Comparison of ENCODE assay signal across 8 cellular contexts in the genomic region with DNA sequence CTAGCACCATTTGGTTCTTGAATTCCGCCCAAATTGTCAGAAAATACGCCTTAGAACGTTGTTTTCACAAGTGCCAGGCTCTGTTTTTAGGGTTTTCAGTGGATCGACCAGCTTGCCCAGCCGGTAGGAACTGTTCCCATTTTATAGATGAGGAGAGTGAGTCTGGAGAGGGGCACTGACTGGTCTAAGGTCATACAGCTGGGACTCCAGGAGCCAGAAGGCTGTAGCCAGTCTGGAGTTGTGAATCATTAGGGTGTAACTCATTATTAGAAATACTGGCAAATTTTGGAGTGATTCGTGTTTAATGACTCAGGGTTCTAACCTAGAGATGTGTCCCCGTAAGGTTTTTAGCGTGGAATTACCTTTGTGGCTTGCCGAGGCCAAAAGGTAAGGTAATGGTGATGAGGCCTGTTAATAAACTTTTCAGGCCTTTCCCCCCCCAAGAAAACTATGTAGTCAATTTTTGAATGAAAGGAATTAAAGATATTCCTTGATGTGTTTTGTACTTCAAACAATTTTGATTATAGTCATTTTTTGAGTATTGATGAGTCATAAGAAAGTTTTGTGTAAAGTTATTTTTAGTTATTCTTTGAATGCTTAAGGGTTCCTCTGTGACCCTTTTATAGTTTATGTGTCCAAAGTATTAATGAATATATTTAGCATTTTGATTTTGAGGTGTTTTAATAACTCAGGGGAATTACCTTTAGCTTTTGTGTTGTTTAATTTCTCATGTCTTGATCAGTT. TPM values are rescaled to one million over a fixed set of nuclear protein-coding genes. Genes with fewer than 3 reads are reported as not detected.
DNase-seq lines count a peak whose midpoint lies in the region; ATAC-seq and TF ChIP-seq lines count a peak whose summit lies in the region.

No MANE protein-coding gene starts in this region.

- intact Hi-C loops in CD4-positive, alpha-beta T cell (cut with DNase I, micrococcal nuclease): loop anchor here (2.0 to 10.0 kb wide), 7 partner anchors 44 to 1946 kb away; a partner anchor contains a TSS
- intact Hi-C loops in aorta (cut with DNase I): loop anchor here (5.0 kb wide), 3 partner anchors 146 to 296 kb away; a partner anchor contains a TSS

- H3K9me3 ChIP-seq in CD4-positive, alpha-beta T cell (ENCODE audit: control insufficient read depth, low read length): no peaks in the 10 kb centered on the region
- H3K9me3 ChIP-seq in lung (ENCODE audit: control insufficient read depth in 2 of 2, insufficient read depth in 1 of 2, low read length in 1 of 2) (no peaks in the 10 kb centered on the region), aorta (ENCODE audit: control insufficient read depth, low read length) (no peaks in the 10 kb centered on the region)

- H3K36me3 Mint-ChIP-seq in CD4-positive, alpha-beta T cell (ENCODE audit: low read depth): peaks cover 28% of the 10 kb centered on the region

- no peak for ATAC-seq in CD4-positive, alpha-beta T cell (ENCODE audit: poor library complexity)
- ATAC-seq in lung (ENCODE audit: insufficient read depth, low FRiP score): no peak
- ATAC-seq in aorta (ENCODE audit: low FRiP score): no peak

- no peak for TF ChIP-seq CTCF in CD4-positive, alpha-beta T cell (IDR thresholded peaks at IDR 0.05)
- TF ChIP-seq CTCF in astrocyte of the spinal cord (IDR thresholded peaks at IDR 0.05; ENCODE audit: low read depth, low read length): no peak
- no peak for TF ChIP-seq CTCF in lung (IDR thresholded peaks at IDR 0.05; ENCODE audit: control extremely low read depth, extremely low read depth)
- no peak for TF ChIP-seq CTCF in GM13976 (IDR thresholded peaks at IDR 0.05; ENCODE audit: borderline replicate concordance, control extremely low read depth, extremely low read depth, insufficient read depth, missing control alignments)

- POLR2A ChIA-PET in CD4-positive, alpha-beta T cell (lab: Charles Lee): interaction anchor here (1.2 to 4.7 kb wide), 6 partner anchors 12 to 101 kb away, joined by 3 to 32 read pairs (median 5); a partner anchor contains a TSS

- in situ Hi-C loops in KBM-7 (cut with MboI; ENCODE audit: low pct_unique_long_range_greater_than_20kb, low sequenced_read_pairs) (no loop called here), astrocyte of the spinal cord (cut with HindIII; ENCODE audit: low sequenced_read_pairs) (no loop called here), GM13976 (cut with MboI; ENCODE audit: low sequenced_read_pairs, unreplicated experiment) (no loop called here)

- CTCF ChIA-PET in CD4-positive, alpha-beta T cell (lab: Charles Lee): interaction anchor here (0.9 to 1.1 kb wide), 3 partner anchors 95 to 195 kb away, joined by 3 to 4 read pairs (median 4); no protein-coding TSS in a partner anchor

- H3K36me3 ChIP-seq in lung (ENCODE audit: control insufficient read depth in 2 of 2, insufficient read depth in 2 of 2, low read length in 2 of 2) (no peaks in the 10 kb centered on the region), aorta (ENCODE audit: control insufficient read depth in 1 of 2, insufficient read depth in 2 of 2, low read length in 1 of 2) (no peaks in the 10 kb centered on the region)

- DNase-seq in CD4-positive, alpha-beta T cell: no peak
- DNase-seq in KBM-7 (peak; percentile 46), astrocyte of the spinal cord (ENCODE audit: low read depth, low spot score) (no peak), lung (ENCODE audit: low spot score) (no peak), aorta (no peak), NCI-H2227 treated with DMSO at 0.1 percent for 48 hours (lab: John Stamatoyannopoulos, UW) (no peak), GM13976 (ENCODE audit: low spot score) (no peak), OCI-M2 (lab: John Stamatoyannopoulos, UW; ENCODE audit: unreplicated experiment) (no peak)

- 4 to 8% methylated on average over 9 of the region's 9 CpGs for WGBS in lung, 2 donors
- WGBS in aorta, 2 donors: 6 to 9% methylated on average over 9 of the region's 9 CpGs

- H3K9me3 Mint-ChIP-seq in CD4-positive, alpha-beta T cell: no peaks in the 10 kb centered on the region

- peak overlapping the region; percentile 96 for H3K4me3 Mint-ChIP-seq in CD4-positive, alpha-beta T cell

- H3K27ac Mint-ChIP-seq in CD4-positive, alpha-beta T cell: peak overlapping the region; percentile 77

- H3K4me3 ChIP-seq in astrocyte of the spinal cord (ENCODE audit: low read depth, low read length) (peak overlapping the region; percentile 56), lung (peak overlapping the region; percentile 81), aorta (ENCODE audit: low read length in 2 of 2) (peak overlapping the region; percentile 96 to 98)

- peaks cover 73% of the 10 kb centered on the region for H3K4me1 Mint-ChIP-seq in CD4-positive, alpha-beta T cell (ENCODE audit: low read depth)

- peaks cover 2 to 12% of the 10 kb centered on the region in 2 donors for H3K4me1 ChIP-seq in lung (ENCODE audit: control insufficient read depth in 2 of 2, insufficient read depth in 2 of 2, low read length in 2 of 2)
- peaks cover 0 to 6% of the 10 kb centered on the region in 2 donors for H3K4me1 ChIP-seq in aorta (ENCODE audit: control insufficient read depth in 1 of 2, insufficient read depth in 2 of 2, low read length in 2 of 2)

- peak overlapping the region; percentile 73 for H3K27ac ChIP-seq in CD4-positive, alpha-beta T cell (ENCODE audit: low read depth, low read length)
- H3K27ac ChIP-seq in lung (ENCODE audit: low read depth in 1 of 2, low read length in 1 of 2) (peak overlapping the region; percentile 100), aorta (ENCODE audit: low read depth in 1 of 2, low read length in 2 of 2) (peak overlapping the region; percentile 18 to 99)

- H3K27me3 Mint-ChIP-seq in CD4-positive, alpha-beta T cell: no peaks in the 10 kb centered on the region

- no peaks in the 10 kb centered on the region for H3K27me3 ChIP-seq in CD4-positive, alpha-beta T cell (ENCODE audit: control insufficient read depth, insufficient read depth, low read length)
- H3K27me3 ChIP-seq in lung (ENCODE audit: control insufficient read depth, insufficient read depth): no peaks in the 10 kb centered on the region
- no peaks in the 10 kb centered on the region for H3K27me3 ChIP-seq in aorta (ENCODE audit: control insufficient read depth in 1 of 2, insufficient read depth in 2 of 2, low read length in 1 of 2)

RNA-seq across cellular contexts. Expression of a gene that starts 2.1 kb away (rescaled TPM):
- 100 to 1,000 TPM; 135 to 145 TPM for total RNA-seq in CD4-positive, alpha-beta T cell
- 100 to 1,000 TPM in 1 of 2 donors, 10 to 100 TPM in 1; 64.0 to 149 TPM for total RNA-seq in lung
- 10 to 100 TPM; 22.1 to 22.5 TPM for polyA plus RNA-seq in lung
- total RNA-seq in aorta: 10 to 100 TPM; 70.0 to 76.6 TPM
- polyA plus RNA-seq in aorta: 10 to 100 TPM in 1 of 2 donors, 1 to 10 TPM in 1; 8.8 to 21.6 TPM
